ENCODE assay signal across 2 cellular contexts in the genomic region with DNA sequence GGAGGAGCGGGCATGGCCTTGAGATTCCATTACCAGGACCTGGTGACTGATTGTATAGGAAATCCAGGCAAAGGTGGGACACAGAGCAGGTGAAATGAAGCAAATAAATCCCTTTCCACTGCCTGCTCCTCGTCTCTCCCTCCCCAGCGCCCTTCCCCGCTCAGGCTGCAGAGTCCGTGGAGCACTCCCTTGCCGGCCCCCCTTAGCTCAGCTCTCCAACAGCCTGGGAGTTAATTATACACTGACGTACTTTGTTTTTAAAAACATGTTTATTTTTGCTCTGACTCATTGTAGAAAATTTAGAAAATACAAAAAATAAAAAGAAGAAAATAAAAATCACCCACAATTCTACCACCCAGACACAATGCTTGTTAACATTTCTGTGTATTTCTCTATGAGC.
TF ChIP-seq lines count a peak whose summit lies in the region.

No MANE protein-coding gene starts in this region.

TF ChIP-seq in HepG2, 621 proteins besides CTCF, POLR2A, EP300 and RAD21:
- TF ChIP-seq NR2F1 (CRISPR knock-in tag; IDR thresholded peaks at IDR 0.05) (no peak), SCMH1 (CRISPR knock-in tag; IDR thresholded peaks at IDR 0.05; ENCODE audit: borderline replicate concordance) (no peak), MED8 (CRISPR knock-in tag; IDR thresholded peaks at IDR 0.05; ENCODE audit: insufficient replicate concordance) (no peak), ZNF768 (CRISPR knock-in tag; IDR thresholded peaks at IDR 0.05) (no peak), DNMT1 (CRISPR knock-in tag; IDR thresholded peaks at IDR 0.05) (no peak), FOXC1 (CRISPR knock-in tag; IDR thresholded peaks at IDR 0.05; ENCODE audit: borderline replicate concordance) (no peak), ZNF749 (CRISPR knock-in tag; IDR thresholded peaks at IDR 0.05; ENCODE audit: borderline replicate concordance) (no peak), ZNF678 (CRISPR knock-in tag; IDR thresholded peaks at IDR 0.05) (no peak), ZNF557 (CRISPR knock-in tag; IDR thresholded peaks at IDR 0.05) (no peak), ZNF589 (CRISPR knock-in tag; conservative IDR thresholded peaks at IDR 0.05) (no peak), ZBTB8A (CRISPR knock-in tag; IDR thresholded peaks at IDR 0.05; ENCODE audit: borderline replicate concordance, low read depth) (no peak), ZKSCAN8 (CRISPR knock-in tag; IDR thresholded peaks at IDR 0.05; ENCODE audit: borderline replicate concordance) (no peak), MIXL1 (CRISPR knock-in tag; IDR thresholded peaks at IDR 0.05) (no peak), ZFP62 (CRISPR knock-in tag; IDR thresholded peaks at IDR 0.05) (no peak)
- TF ChIP-seq, protein P1, sequence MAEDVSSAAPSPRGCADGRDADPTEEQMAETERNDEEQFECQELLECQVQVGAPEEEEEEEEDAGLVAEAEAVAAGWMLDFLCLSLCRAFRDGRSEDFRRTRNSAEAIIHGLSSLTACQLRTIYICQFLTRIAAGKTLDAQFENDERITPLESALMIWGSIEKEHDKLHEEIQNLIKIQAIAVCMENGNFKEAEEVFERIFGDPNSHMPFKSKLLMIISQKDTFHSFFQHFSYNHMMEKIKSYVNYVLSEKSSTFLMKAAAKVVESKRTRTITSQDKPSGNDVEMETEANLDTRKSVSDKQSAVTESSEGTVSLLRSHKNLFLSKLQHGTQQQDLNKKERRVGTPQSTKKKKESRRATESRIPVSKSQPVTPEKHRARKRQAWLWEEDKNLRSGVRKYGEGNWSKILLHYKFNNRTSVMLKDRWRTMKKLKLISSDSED (CRISPR knock-in tag; IDR thresholded peaks at IDR 0.05): no peak
- TF ChIP-seq, protein P2, sequence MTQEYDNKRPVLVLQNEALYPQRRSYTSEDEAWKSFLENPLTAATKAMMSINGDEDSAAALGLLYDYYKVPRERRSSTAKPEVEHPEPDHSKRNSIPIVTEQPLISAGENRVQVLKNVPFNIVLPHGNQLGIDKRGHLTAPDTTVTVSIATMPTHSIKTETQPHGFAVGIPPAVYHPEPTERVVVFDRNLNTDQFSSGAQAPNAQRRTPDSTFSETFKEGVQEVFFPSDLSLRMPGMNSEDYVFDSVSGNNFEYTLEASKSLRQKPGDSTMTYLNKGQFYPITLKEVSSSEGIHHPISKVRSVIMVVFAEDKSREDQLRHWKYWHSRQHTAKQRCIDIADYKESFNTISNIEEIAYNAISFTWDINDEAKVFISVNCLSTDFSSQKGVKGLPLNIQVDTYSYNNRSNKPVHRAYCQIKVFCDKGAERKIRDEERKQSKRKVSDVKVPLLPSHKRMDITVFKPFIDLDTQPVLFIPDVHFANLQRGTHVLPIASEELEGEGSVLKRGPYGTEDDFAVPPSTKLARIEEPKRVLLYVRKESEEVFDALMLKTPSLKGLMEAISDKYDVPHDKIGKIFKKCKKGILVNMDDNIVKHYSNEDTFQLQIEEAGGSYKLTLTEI (CRISPR knock-in tag; conservative IDR thresholded peaks at IDR 0.05): no peak
TF ChIP-seq in HepG2: peak in this region for 0.

TF ChIP-seq in K562, 482 proteins besides CTCF, POLR2A, EP300 and RAD21:
- TF ChIP-seq, protein P3, sequence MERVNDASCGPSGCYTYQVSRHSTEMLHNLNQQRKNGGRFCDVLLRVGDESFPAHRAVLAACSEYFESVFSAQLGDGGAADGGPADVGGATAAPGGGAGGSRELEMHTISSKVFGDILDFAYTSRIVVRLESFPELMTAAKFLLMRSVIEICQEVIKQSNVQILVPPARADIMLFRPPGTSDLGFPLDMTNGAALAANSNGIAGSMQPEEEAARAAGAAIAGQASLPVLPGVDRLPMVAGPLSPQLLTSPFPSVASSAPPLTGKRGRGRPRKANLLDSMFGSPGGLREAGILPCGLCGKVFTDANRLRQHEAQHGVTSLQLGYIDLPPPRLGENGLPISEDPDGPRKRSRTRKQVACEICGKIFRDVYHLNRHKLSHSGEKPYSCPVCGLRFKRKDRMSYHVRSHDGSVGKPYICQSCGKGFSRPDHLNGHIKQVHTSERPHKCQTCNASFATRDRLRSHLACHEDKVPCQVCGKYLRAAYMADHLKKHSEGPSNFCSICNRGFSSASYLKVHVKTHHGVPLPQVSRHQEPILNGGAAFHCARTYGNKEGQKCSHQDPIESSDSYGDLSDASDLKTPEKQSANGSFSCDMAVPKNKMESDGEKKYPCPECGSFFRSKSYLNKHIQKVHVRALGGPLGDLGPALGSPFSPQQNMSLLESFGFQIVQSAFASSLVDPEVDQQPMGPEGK (CRISPR knock-in tag; IDR thresholded peaks at IDR 0.05; ENCODE audit: borderline replicate concordance): no peak
- TF ChIP-seq PHTF2 (CRISPR knock-in tag; IDR thresholded peaks at IDR 0.05) (no peak), SETDB1 (IDR thresholded peaks at IDR 0.05; ENCODE audit: low read length) (no peak), DNMT1 (IDR thresholded peaks at IDR 0.05) (no peak), NFRKB (IDR thresholded peaks at IDR 0.05; ENCODE audit: low read depth) (no peak), CCAR2 (IDR thresholded peaks at IDR 0.05; ENCODE audit: low read depth, low read length) (no peak), XRCC4 (IDR thresholded peaks at IDR 0.05; ENCODE audit: extremely low read depth, insufficient read depth, insufficient read length) (no peak), ZNF121 (CRISPR knock-in tag; conservative IDR thresholded peaks at IDR 0.05) (no peak), ZNF445 (CRISPR knock-in tag; IDR thresholded peaks at IDR 0.05; ENCODE audit: low read depth) (no peak), HNRNPH1 (optimal IDR thresholded peaks at IDR 0.05; ENCODE audit: low read depth, low read length) (no peak), ZNF57 (CRISPR knock-in tag; IDR thresholded peaks at IDR 0.05) (no peak), ZNF431 (CRISPR knock-in tag; IDR thresholded peaks at IDR 0.05) (no peak), HCFC1 (IDR thresholded peaks at IDR 0.05; ENCODE audit: low read depth, low read length) (no peak), BRCA1 (IDR thresholded peaks at IDR 0.05) (no peak), BRCA1 (CRISPR knock-in tag; IDR thresholded peaks at IDR 0.05) (no peak)
- TF ChIP-seq, protein P4, sequence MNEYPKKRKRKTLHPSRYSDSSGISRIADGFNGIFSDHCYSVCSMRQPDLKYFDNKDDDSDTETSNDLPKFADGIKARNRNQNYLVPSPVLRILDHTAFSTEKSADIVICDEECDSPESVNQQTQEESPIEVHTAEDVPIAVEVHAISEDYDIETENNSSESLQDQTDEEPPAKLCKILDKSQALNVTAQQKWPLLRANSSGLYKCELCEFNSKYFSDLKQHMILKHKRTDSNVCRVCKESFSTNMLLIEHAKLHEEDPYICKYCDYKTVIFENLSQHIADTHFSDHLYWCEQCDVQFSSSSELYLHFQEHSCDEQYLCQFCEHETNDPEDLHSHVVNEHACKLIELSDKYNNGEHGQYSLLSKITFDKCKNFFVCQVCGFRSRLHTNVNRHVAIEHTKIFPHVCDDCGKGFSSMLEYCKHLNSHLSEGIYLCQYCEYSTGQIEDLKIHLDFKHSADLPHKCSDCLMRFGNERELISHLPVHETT (CRISPR knock-in tag; conservative IDR thresholded peaks at IDR 0.05 in 1 of 2, IDR thresholded peaks at IDR 0.05 in 1 of 2): no peak
- TF ChIP-seq, protein P5, sequence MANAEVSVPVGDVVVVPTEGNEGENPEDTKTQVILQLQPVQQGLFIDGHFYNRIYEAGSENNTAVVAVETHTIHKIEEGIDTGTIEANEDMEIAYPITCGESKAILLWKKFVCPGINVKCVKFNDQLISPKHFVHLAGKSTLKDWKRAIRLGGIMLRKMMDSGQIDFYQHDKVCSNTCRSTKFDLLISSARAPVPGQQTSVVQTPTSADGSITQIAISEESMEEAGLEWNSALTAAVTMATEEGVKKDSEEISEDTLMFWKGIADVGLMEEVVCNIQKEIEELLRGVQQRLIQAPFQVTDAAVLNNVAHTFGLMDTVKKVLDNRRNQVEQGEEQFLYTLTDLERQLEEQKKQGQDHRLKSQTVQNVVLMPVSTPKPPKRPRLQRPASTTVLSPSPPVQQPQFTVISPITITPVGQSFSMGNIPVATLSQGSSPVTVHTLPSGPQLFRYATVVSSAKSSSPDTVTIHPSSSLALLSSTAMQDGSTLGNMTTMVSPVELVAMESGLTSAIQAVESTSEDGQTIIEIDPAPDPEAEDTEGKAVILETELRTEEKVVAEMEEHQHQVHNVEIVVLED (CRISPR knock-in tag; IDR thresholded peaks at IDR 0.05): no peak
- TF ChIP-seq, protein P6, sequence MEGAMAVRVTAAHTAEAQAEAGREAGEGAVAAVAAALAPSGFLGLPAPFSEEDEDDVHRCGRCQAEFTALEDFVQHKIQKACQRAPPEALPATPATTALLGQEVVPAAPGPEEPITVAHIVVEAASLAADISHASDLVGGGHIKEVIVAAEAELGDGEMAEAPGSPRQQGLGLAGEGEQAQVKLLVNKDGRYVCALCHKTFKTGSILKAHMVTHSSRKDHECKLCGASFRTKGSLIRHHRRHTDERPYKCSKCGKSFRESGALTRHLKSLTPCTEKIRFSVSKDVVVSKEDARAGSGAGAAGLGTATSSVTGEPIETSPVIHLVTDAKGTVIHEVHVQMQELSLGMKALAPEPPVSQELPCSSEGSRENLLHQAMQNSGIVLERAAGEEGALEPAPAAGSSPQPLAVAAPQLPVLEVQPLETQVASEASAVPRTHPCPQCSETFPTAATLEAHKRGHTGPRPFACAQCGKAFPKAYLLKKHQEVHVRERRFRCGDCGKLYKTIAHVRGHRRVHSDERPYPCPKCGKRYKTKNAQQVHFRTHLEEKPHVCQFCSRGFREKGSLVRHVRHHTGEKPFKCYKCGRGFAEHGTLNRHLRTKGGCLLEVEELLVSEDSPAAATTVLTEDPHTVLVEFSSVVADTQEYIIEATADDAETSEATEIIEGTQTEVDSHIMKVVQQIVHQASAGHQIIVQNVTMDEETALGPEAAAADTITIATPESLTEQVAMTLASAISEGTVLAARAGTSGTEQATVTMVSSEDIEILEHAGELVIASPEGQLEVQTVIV (CRISPR knock-in tag; IDR thresholded peaks at IDR 0.05; ENCODE audit: borderline replicate concordance): no peak
